In the genomic region with DNA sequence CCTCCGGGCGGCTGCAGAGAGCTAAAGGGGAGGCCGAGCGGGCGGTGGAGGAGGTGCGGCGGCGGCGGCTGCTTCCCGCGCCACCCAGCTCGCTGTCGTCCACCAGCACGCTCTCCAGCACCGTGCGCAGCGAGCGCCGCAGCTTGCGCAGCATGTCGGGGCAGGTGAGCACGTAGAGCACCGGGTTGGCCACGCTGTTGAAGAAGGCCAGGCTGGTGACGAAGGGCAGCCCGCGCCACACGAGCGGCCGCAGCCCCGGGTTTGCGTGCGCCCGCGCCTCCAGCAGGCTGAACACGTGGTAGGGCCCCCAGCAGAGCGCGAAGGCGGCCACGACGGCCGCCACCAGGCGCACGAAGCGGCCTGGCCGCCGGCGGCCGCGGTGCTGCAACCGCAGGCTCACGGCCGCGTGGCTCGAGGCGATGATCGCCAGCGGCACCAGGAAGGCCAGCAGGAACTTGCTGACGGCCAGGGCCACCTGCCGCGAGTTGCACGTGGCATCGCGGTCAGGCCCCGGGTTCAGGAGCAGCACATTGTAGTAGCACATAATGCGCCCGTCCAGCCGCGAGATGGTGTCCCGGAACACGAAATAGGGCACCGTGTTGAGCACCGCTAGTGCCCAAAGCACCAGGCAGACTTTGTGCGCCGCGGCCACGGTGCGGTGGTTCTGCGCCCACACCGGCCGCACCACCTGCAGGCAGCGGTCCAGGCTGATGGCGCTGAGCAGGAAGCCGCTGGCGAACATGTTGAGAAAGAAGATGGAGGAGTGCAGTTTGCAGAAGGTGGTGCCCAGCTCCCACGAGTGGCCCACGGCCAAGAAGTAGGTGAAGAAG, we compare ENCODE assay signal across 17 cellular contexts. TPM values are rescaled to one million over a fixed set of nuclear protein-coding genes. Genes with fewer than 3 reads are reported as not detected.
DNase-seq lines count a peak whose midpoint lies in the region; ATAC-seq, FAIRE-seq and TF ChIP-seq lines count a peak whose summit lies in the region.
"Had no signal": no experiment of that assay in that cellular context is flagged by ENCODE, and none has a peak within 500 bp of the region (broad histone marks: within the 10 kb centered on the region; RNA-seq: fewer than 3 reads in every experiment).

No MANE protein-coding gene starts in this region.

- peaks cover 39% of the 10 kb centered on the region for H3K36me3 Mint-ChIP-seq in GM23338 (ENCODE audit: low read depth)
- H3K36me3 Mint-ChIP-seq in activated naive CD8-positive, alpha-beta T cell treated with anti-CD3 and anti-CD28 coated beads, Interleukin-2, amount 50 U/mL, for 24 hours (ENCODE audit: low read depth), result peaks cover 25% of the 10 kb centered on the region

- H3K4me3 Mint-ChIP-seq in GM23338, result no peak overlapping the region
- no peak overlapping the region for H3K4me3 Mint-ChIP-seq in activated naive CD8-positive, alpha-beta T cell treated with anti-CD3 and anti-CD28 coated beads, Interleukin-2, amount 50 U/mL, for 24 hours
- H3K4me3 Mint-ChIP-seq: activated CD8-positive, alpha-beta T cell treated with anti-CD3 and anti-CD28 coated beads for 36 hours; dendritic cell treated with granulocyte-macrophage colony-stimulating factor and Interleukin-4, amounts not matched to agents 40 ng/mL and 50 ng/mL, for 4 days; mesothelial cell of epicardium had no signal

- peak overlapping the region; percentile 54 for H3K4me3 ChIP-seq in GM23338
- H3K4me3 ChIP-seq in H1 (ENCODE audit: extremely low read depth in 1 of 4, insufficient read depth in 2 of 4, low read depth in 3 of 4, low read length in 4 of 4), result peak overlapping the region in 3 of 4 experiments; percentile 2 to 49 (median 5); a peak in 4 of 8 replicates
- H3K4me3 ChIP-seq in mucosa of stomach (ENCODE audit: low read length), result peak overlapping the region; percentile 36
- H3K4me3 ChIP-seq: SK-N-MC, thyroid gland had no signal

- peaks cover 0 to 9% of the 10 kb centered on the region in 2 experiments; a peak in 1 of 4 replicates for H3K9me3 ChIP-seq in H1 (ENCODE audit: insufficient read depth in 2 of 2, low read depth in 1 of 2, low read length in 1 of 2)
- no peaks in the 10 kb centered on the region for H3K9me3 ChIP-seq in mucosa of stomach (ENCODE audit: control insufficient read depth, low read length)
- H3K9me3 ChIP-seq: thyroid gland had no signal

- no peak for FAIRE-seq in H1 (lab: Jason Lieb, UNC)
- FAIRE-seq: astrocyte had no signal

- no peak overlapping the region for H3K9ac ChIP-seq in H1 (replicated peaks in 1 of 4; ENCODE audit: extremely low read depth in 1 of 4, low read depth in 3 of 4, low read length in 3 of 4)
- peak overlapping the region; percentile 61 for H3K9ac ChIP-seq in mucosa of stomach (ENCODE audit: low read length)
- H3K9ac ChIP-seq: KMS-11 had no signal

- H3K56ac ChIP-seq in H1 (replicated peaks; ENCODE audit: insufficient read length, low read depth, low read length), result no peak overlapping the region

- POLR2A ChIA-PET in H1 (lab: Charles Lee; ENCODE audit: partially characterized antibody), result interaction anchor here (1.0 to 7.5 kb wide), 5 partner anchors 7 to 47 kb away, joined by 3 to 54 read pairs (median 8); partner anchors contain the start of genes CCDC86 and ZP1

- H3K27me3 ChIP-seq in GM23338 (ENCODE audit: insufficient read depth), result peaks cover 23% of the 10 kb centered on the region
- H3K27me3 ChIP-seq in H1 (replicated peaks in 1 of 4; ENCODE audit: control insufficient read depth in 3 of 4, extremely low read depth in 1 of 4, insufficient read depth in 3 of 4, low read length in 3 of 4), result peaks cover 3 to 26% (median 16%) of the 10 kb centered on the region in 4 experiments; a peak in 6 of 7 replicates
- H3K27me3 ChIP-seq in mucosa of stomach (ENCODE audit: control insufficient read depth, insufficient read depth, low read length), result peaks cover 5% of the 10 kb centered on the region
- H3K27me3 ChIP-seq: thyroid gland had no signal

- peak overlapping the region; percentile 83 for H3K4me2 ChIP-seq in GM23338
- peak overlapping the region; percentile 65 to 69 for H3K4me2 ChIP-seq in H1 (ENCODE audit: insufficient read depth in 1 of 2, low read depth in 2 of 2, low read length in 2 of 2)
- H3K4me2 ChIP-seq: KMS-11 had no signal

- no peak overlapping the region for H3K23ac ChIP-seq in H1 (ENCODE audit: insufficient read length)

- CTCF ChIA-PET in H1 (lab: Charles Lee; ENCODE audit: partially characterized antibody), result interaction anchor here (1.0 to 5.1 kb wide), 6 partner anchors 8 to 48 kb away, joined by 3 to 22 read pairs (median 4); no protein-coding TSS in a partner anchor

- no peak overlapping the region for H2AK5ac ChIP-seq in H1 (ENCODE audit: low read depth, low read length)

- no peak overlapping the region for H4K91ac ChIP-seq in H1 (replicated peaks; ENCODE audit: insufficient read length, low read length)

- no peaks in the 10 kb centered on the region for H3K9me2 ChIP-seq in GM23338 (ENCODE audit: insufficient read depth)

- peaks cover 15% of the 10 kb centered on the region for H3K4me1 Mint-ChIP-seq in GM23338
- peaks cover 21% of the 10 kb centered on the region for H3K4me1 Mint-ChIP-seq in activated naive CD8-positive, alpha-beta T cell treated with anti-CD3 and anti-CD28 coated beads, Interleukin-2, amount 50 U/mL, for 24 hours

- no peak overlapping the region for H2BK20ac ChIP-seq in H1 (ENCODE audit: low read length)

- peaks cover 17% of the 10 kb centered on the region for H3K27me3 Mint-ChIP-seq in GM23338 (ENCODE audit: insufficient read depth, low read depth, poor library complexity)
- no peaks in the 10 kb centered on the region for H3K27me3 Mint-ChIP-seq in activated naive CD8-positive, alpha-beta T cell treated with anti-CD3 and anti-CD28 coated beads, Interleukin-2, amount 50 U/mL, for 24 hours
- H3K27me3 Mint-ChIP-seq: activated CD8-positive, alpha-beta T cell treated with anti-CD3 and anti-CD28 coated beads for 36 hours had no signal

- no peak overlapping the region for H2BK120ac ChIP-seq in H1 (replicated peaks; ENCODE audit: low read depth, low read length)

- H4K20me1 ChIP-seq in GM23338 (replicated peaks; ENCODE audit: insufficient read depth), result no peaks in the 10 kb centered on the region; the same call in 1 of the 2 replicates
- H4K20me1 ChIP-seq in H1 (replicated peaks in 1 of 2; ENCODE audit: control insufficient read depth in 1 of 2, insufficient read depth in 2 of 2, low read length in 2 of 2), result peaks cover 5 to 18% of the 10 kb centered on the region in 2 experiments

- H2AFZ ChIP-seq in GM23338 (peak overlapping the region; percentile 72), H1 (ENCODE audit: low read length) (no peak overlapping the region)

- ATAC-seq in GM23338 (peak; percentile 87), GM18502 (IDR thresholded peaks at IDR 0.05; ENCODE audit: poor library complexity, unreplicated experiment) (no peak)
- no peak for ATAC-seq in activated naive CD8-positive, alpha-beta T cell treated with anti-CD3 and anti-CD28 coated beads, Interleukin-2, amount 50 U/mL, for 24 hours
- ATAC-seq: activated CD8-positive, alpha-beta T cell treated with anti-CD3 and anti-CD28 coated beads for 36 hours had no signal

- TF ChIP-seq EP300 in H1 (IDR thresholded peaks at IDR 0.05; ENCODE audit: borderline replicate concordance in 1 of 2, low read depth in 2 of 2, low read length in 2 of 2), result no peak

- TF ChIP-seq RAD21 in H1 (IDR thresholded peaks at IDR 0.05 in 1 of 2, conservative IDR thresholded peaks at IDR 0.05 in 1 of 2; ENCODE audit: low read depth in 2 of 2, low read length in 2 of 2), result no peak

- no peak overlapping the region for H3K27ac ChIP-seq in GM23338 (ENCODE audit: low read depth)
- H3K27ac ChIP-seq in H1 (ENCODE audit: low read depth, low read length), result no peak overlapping the region
- H3K27ac ChIP-seq: KMS-11, SK-N-MC, thyroid gland had no signal

- H3K79me2 ChIP-seq in GM23338 (replicated peaks; ENCODE audit: insufficient read depth) (no peaks in the 10 kb centered on the region), H1 (ENCODE audit: control insufficient read depth in 1 of 2, insufficient read depth in 2 of 2, low read length in 2 of 2) (no peaks in the 10 kb centered on the region)

- H3K4ac ChIP-seq in H1 (replicated peaks; ENCODE audit: insufficient read length, low read depth, low read length), result no peak overlapping the region

- no peaks in the 10 kb centered on the region for H3K79me1 ChIP-seq in H1 (ENCODE audit: low read depth, low read length)

- H3K36me3 ChIP-seq in GM23338 (ENCODE audit: insufficient read depth) (no peaks in the 10 kb centered on the region; the same call in 1 of the 2 replicates), H1 (ENCODE audit: control insufficient read depth in 2 of 4, insufficient read depth in 4 of 4, low read length in 3 of 4) (peaks cover 10 to 26% (median 19%) of the 10 kb centered on the region in 4 experiments), mucosa of stomach (ENCODE audit: control insufficient read depth, insufficient read depth, low read length) (peaks cover 11% of the 10 kb centered on the region)

- H2BK5ac ChIP-seq in H1 (ENCODE audit: low read depth, low read length), result no peak overlapping the region

- H4K8ac ChIP-seq in H1 (ENCODE audit: extremely low read depth, insufficient read depth, low read length), result peak overlapping the region; percentile 89; the same call in 1 of the 2 replicates

- peak overlapping the region; percentile 32; the same call in 1 of the 2 replicates for H3K18ac ChIP-seq in H1 (ENCODE audit: extremely low read depth, low read length)

- TF ChIP-seq CTCF in GM23338 (conservative IDR thresholded peaks at IDR 0.05; ENCODE audit: low read depth in 2 of 2), result no peak; a peak in 1 of 4 replicates
- no peak for TF ChIP-seq CTCF in H1 (IDR thresholded peaks at IDR 0.05; ENCODE audit: control extremely low read depth in 1 of 3, insufficient read depth in 1 of 3, low read depth in 1 of 3, low read length in 3 of 3)

- no peak overlapping the region for H3K14ac ChIP-seq in H1 (ENCODE audit: insufficient read length)

- H4K5ac ChIP-seq in H1 (ENCODE audit: insufficient read length, low read depth, low read length), result no peak overlapping the region

- H2BK15ac ChIP-seq in H1 (ENCODE audit: low read length), result no peak overlapping the region

- no peaks in the 10 kb centered on the region; the same call in 1 of the 2 replicates for H3K23me2 ChIP-seq in H1 (ENCODE audit: low read depth, low read length)

- TF ChIP-seq POLR2A in H1 (IDR thresholded peaks at IDR 0.05; ENCODE audit: control extremely low read depth in 1 of 2, low read depth in 2 of 2, low read length in 2 of 2), result no peak

- no peaks in the 10 kb centered on the region; the same call in 2 of the 3 replicates for H3K9me3 Mint-ChIP-seq in GM23338
- no peaks in the 10 kb centered on the region for H3K9me3 Mint-ChIP-seq in activated naive CD8-positive, alpha-beta T cell treated with anti-CD3 and anti-CD28 coated beads, Interleukin-2, amount 50 U/mL, for 24 hours
- H3K9me3 Mint-ChIP-seq: activated CD8-positive, alpha-beta T cell treated with anti-CD3 and anti-CD28 coated beads for 36 hours; dendritic cell treated with granulocyte-macrophage colony-stimulating factor and Interleukin-4, amounts not matched to agents 40 ng/mL and 50 ng/mL, for 4 days; mesothelial cell of epicardium had no signal

- peaks cover 9% of the 10 kb centered on the region; the same call in 1 of the 2 replicates for H3F3A ChIP-seq in GM23338 (replicated peaks; ENCODE audit: low read depth)

- H3K27ac Mint-ChIP-seq in GM23338, result no peak overlapping the region
- no peak overlapping the region for H3K27ac Mint-ChIP-seq in activated naive CD8-positive, alpha-beta T cell treated with anti-CD3 and anti-CD28 coated beads, Interleukin-2, amount 50 U/mL, for 24 hours
- H3K27ac Mint-ChIP-seq: activated CD8-positive, alpha-beta T cell treated with anti-CD3 and anti-CD28 coated beads for 36 hours; dendritic cell treated with granulocyte-macrophage colony-stimulating factor and Interleukin-4, amounts not matched to agents 40 ng/mL and 50 ng/mL, for 4 days; mesothelial cell of epicardium had no signal

- no peak overlapping the region for H2BK12ac ChIP-seq in H1 (ENCODE audit: low read depth, low read length)

- 63% methylated on average over 70 of the region's 87 CpGs; no CpG with 5 or more reads in 1 of the 2 experiments for WGBS in H1 (ENCODE audit: extremely low coverage in 1 of 2, insufficient coverage in 1 of 2, insufficient read length in 1 of 2, insufficient replicate concordance in 2 of 2, low coverage in 1 of 2, low lambda C conversion rate in 2 of 2, missing lambda C conversion rate in 1 of 2), 2 experiments

- DNase-seq in GM23338 (ENCODE audit: low spot score) (peak; percentile 77), H1 (ENCODE audit: low read depth in 1 of 2, low spot score in 2 of 2) (peak in 1 of 2 experiments; percentile 60)
- no peak for DNase-seq in activated naive CD4-positive, alpha-beta T cell treated with Interleukin-2 at 50 U/mL for 16 hours
- DNase-seq in activated naive CD8-positive, alpha-beta T cell treated with anti-CD3 and anti-CD28 coated beads, Interleukin-2, amount 50 U/mL, for 24 hours, result no peak
- DNase-seq: activated CD8-positive, alpha-beta T cell treated with anti-CD3 and anti-CD28 coated beads for 36 hours; GOT3; NCI-H1436 treated with DMSO at 0.1 percent for 48 hours; NCI-H446 treated with DMSO at 0.1 percent for 48 hours; stimulated activated CD4-positive, alpha-beta T cell treated with anti-CD3 and anti-CD28 coated beads, Interleukin-15, amount 100 ng/mL, for 24 hours; thyroid gland had no signal

- H3K4me1 ChIP-seq in GM23338 (ENCODE audit: insufficient read depth), result 0 out of 2 replicates have a peak, but pooled peaks cover 5% of the 10 kb centered on the region
- peaks cover 0 to 5% (median 0%) of the 10 kb centered on the region in 4 experiments; a peak in 2 of 7 replicates for H3K4me1 ChIP-seq in H1 (replicated peaks in 1 of 4; ENCODE audit: control insufficient read depth in 3 of 4, insufficient read depth in 4 of 4, low read length in 3 of 4)
- H3K4me1 ChIP-seq in mucosa of stomach (ENCODE audit: control insufficient read depth, insufficient read depth, low read length), result peaks cover 27% of the 10 kb centered on the region
- H3K4me1 ChIP-seq: thyroid gland had no signal

RNA-seq across cellular contexts. Expression of gene PTGDR2, which starts 2.9 kb away (rescaled TPM):
- total RNA-seq in GM23338 (2014; rRNA removed; shearing (Covaris generic)), result 0.24 and 0.35 TPM in 2 replicates
- polyA plus RNA-seq in GM23338 (2016; fragmentation: Nextera tagmentation; extraction: Ambion mirVana) (0.57 and 0.73 TPM in 2 replicates), H1 (2011; rRNA removed) (0.20 and 0.25 TPM in 2 replicates)
- 0.11 TPM in 1 of 2 replicates, not detected in the other for total RNA-seq in H1 (2021; fragmentation: NEBNext Ultra II Directional; extraction: Animal tissue kit (Norgen Biotek cat#: 25700))
- 0.08 TPM for polyA plus RNA-seq in H1 (2011; cell fraction: cytosol; rRNA removed)
- polyA plus RNA-seq in H1 (2011; cell fraction: nucleus; rRNA removed), result 0.51 TPM
- 0.09 to 0.24 TPM (median 0.21 TPM) in 3 of 4 replicates, not detected in the other for polyA plus RNA-seq in H1 (2012, experiment 1 of 2)
- polyA plus RNA-seq in H1 (2012, experiment 2 of 2), result 0.05 TPM
- polyA plus RNA-seq in H1 (2013, experiment 1 of 2), result 0.06 TPM
- polyA plus RNA-seq in H1 (2013, experiment 2 of 2), result 0.11 TPM
- 0.10 TPM in 1 of 2 replicates, not detected in the other for polyA minus RNA-seq in H1 (2011; rRNA and poly(A)+ RNA removed)
- not detected for polyA minus RNA-seq in H1 (2011; cell fraction: cytosol; rRNA and poly(A)+ RNA removed)
- polyA minus RNA-seq in H1 (2011; cell fraction: nucleus; rRNA and poly(A)+ RNA removed), result not detected
- total RNA-seq: astrocyte had no signal

RNA-seq across cellular contexts. Expression of gene CCDC86, which starts 10.9 kb away (rescaled TPM):
- 81.8 and 98.5 TPM in 2 replicates for total RNA-seq in GM23338 (2014; rRNA removed; shearing (Covaris generic))
- 67.0 and 67.3 TPM in 2 replicates for polyA plus RNA-seq in GM23338 (2016; fragmentation: Nextera tagmentation; extraction: Ambion mirVana)
- total RNA-seq in H1 (2021; fragmentation: NEBNext Ultra II Directional; extraction: Animal tissue kit (Norgen Biotek cat#: 25700)), result 76.4 and 77.1 TPM in 2 replicates
- polyA plus RNA-seq in H1 (2011; rRNA removed), result 37.7 and 55.6 TPM in 2 replicates
- 40.1 TPM for polyA plus RNA-seq in H1 (2011; cell fraction: cytosol; rRNA removed)
- 113 TPM for polyA plus RNA-seq in H1 (2011; cell fraction: nucleus; rRNA removed)
- 53.8 to 65.2 TPM (median 57.5 TPM) in 4 replicates for polyA plus RNA-seq in H1 (2012, experiment 1 of 2)
- 68.7 TPM for polyA plus RNA-seq in H1 (2012, experiment 2 of 2)
- 53.1 TPM for polyA plus RNA-seq in H1 (2013, experiment 1 of 2)
- 54.7 TPM for polyA plus RNA-seq in H1 (2013, experiment 2 of 2)
- 16.5 and 24.7 TPM in 2 replicates for polyA minus RNA-seq in H1 (2011; rRNA and poly(A)+ RNA removed)
- 25.7 TPM for polyA minus RNA-seq in H1 (2011; cell fraction: cytosol; rRNA and poly(A)+ RNA removed)
- polyA minus RNA-seq in H1 (2011; cell fraction: nucleus; rRNA and poly(A)+ RNA removed), result 23.8 TPM

RNA-seq across cellular contexts. Expression of gene ZP1, which starts 14.5 kb away (rescaled TPM):
- not detected in 2 replicates for total RNA-seq in GM23338 (2014; rRNA removed; shearing (Covaris generic))
- polyA plus RNA-seq in GM23338 (2016; fragmentation: Nextera tagmentation; extraction: Ambion mirVana) (not detected in 2 replicates), H1 (2011; rRNA removed) (0.16 TPM in 1 of 2 replicates, not detected in the other)
- total RNA-seq in H1 (2021; fragmentation: NEBNext Ultra II Directional; extraction: Animal tissue kit (Norgen Biotek cat#: 25700)), result not detected in 2 replicates
- polyA plus RNA-seq in H1 (2011; cell fraction: cytosol; rRNA removed), result not detected
- not detected for polyA plus RNA-seq in H1 (2011; cell fraction: nucleus; rRNA removed)
- not detected in 4 replicates for polyA plus RNA-seq in H1 (2012, experiment 1 of 2)
- polyA plus RNA-seq in H1 (2012, experiment 2 of 2), result not detected
- not detected for polyA plus RNA-seq in H1 (2013, experiment 1 of 2)
- polyA plus RNA-seq in H1 (2013, experiment 2 of 2), result not detected
- not detected in 2 replicates for polyA minus RNA-seq in H1 (2011; rRNA and poly(A)+ RNA removed)
- polyA minus RNA-seq in H1 (2011; cell fraction: cytosol; rRNA and poly(A)+ RNA removed), result not detected
- polyA minus RNA-seq in H1 (2011; cell fraction: nucleus; rRNA and poly(A)+ RNA removed), result not detected
- total RNA-seq: activated CD8-positive, alpha-beta T cell treated with anti-CD3 and anti-CD28 coated beads for 36 hours; astrocyte; thyroid gland had no signal

RNA-seq across cellular contexts. Expression of gene PRPF19, which starts 53.5 kb away (rescaled TPM):
- 134 and 161 TPM in 2 replicates for total RNA-seq in GM23338 (2014; rRNA removed; shearing (Covaris generic))
- polyA plus RNA-seq in GM23338 (2016; fragmentation: Nextera tagmentation; extraction: Ambion mirVana) (153 and 186 TPM in 2 replicates), H1 (2011; rRNA removed) (107 and 176 TPM in 2 replicates)
- total RNA-seq in H1 (2021; fragmentation: NEBNext Ultra II Directional; extraction: Animal tissue kit (Norgen Biotek cat#: 25700)), result 140 and 141 TPM in 2 replicates
- polyA plus RNA-seq in H1 (2011; cell fraction: cytosol; rRNA removed), result 94.9 TPM
- polyA plus RNA-seq in H1 (2011; cell fraction: nucleus; rRNA removed), result 102 TPM
- 108 to 174 TPM (median 157 TPM) in 4 replicates for polyA plus RNA-seq in H1 (2012, experiment 1 of 2)
- 112 TPM for polyA plus RNA-seq in H1 (2012, experiment 2 of 2)
- 81.8 TPM for polyA plus RNA-seq in H1 (2013, experiment 1 of 2)
- polyA plus RNA-seq in H1 (2013, experiment 2 of 2), result 81.3 TPM
- 50.2 and 71.6 TPM in 2 replicates for polyA minus RNA-seq in H1 (2011; rRNA and poly(A)+ RNA removed)
- polyA minus RNA-seq in H1 (2011; cell fraction: cytosol; rRNA and poly(A)+ RNA removed), result 50.9 TPM
- 63.9 TPM for polyA minus RNA-seq in H1 (2011; cell fraction: nucleus; rRNA and poly(A)+ RNA removed)
